13 cellular contexts compared by ENCODE assay signal in genomic region chr4:78799551-78800495, GRCh38. TPM values are rescaled to one million over a fixed set of nuclear protein-coding genes. Genes with fewer than 3 reads are reported as not detected.
A peak's percentile ranks its signal among the peaks of the same experiment; 100 is the strongest.
DNase-seq lines count a peak whose midpoint lies in the region; ATAC-seq and TF ChIP-seq lines count a peak whose summit lies in the region.
"Had no signal": no experiment of that assay in that cellular context is flagged by ENCODE, and none has a peak within 500 bp of the region (broad histone marks: within the 10 kb centered on the region; RNA-seq: fewer than 3 reads in every experiment).

No MANE protein-coding gene starts in this region.

- peaks cover 81% of the 10 kb centered on the region for H3K79me2 ChIP-seq in OCI-LY7 (ENCODE audit: insufficient read depth, low read depth, low read length)

- H3K4me3 Mint-ChIP-seq in activated naive CD8-positive, alpha-beta T cell treated with anti-CD3 and anti-CD28 coated beads, Interleukin-2, amount 50 U/mL, for 24 hours: no peak overlapping the region
- H3K4me3 Mint-ChIP-seq in activated naive CD8-positive, alpha-beta T cell treated with anti-CD3 and anti-CD28 coated beads for 36 hours: no peak overlapping the region
- no peak overlapping the region for H3K4me3 Mint-ChIP-seq in T-helper 2 cell treated with Interferon-gamma antibody and Interleukin-4, amounts not matched to agents 5 μg/mL and 100 μg/mL, for 36 hours
- H3K4me3 Mint-ChIP-seq: natural killer cell treated with Interleukin-12 subunit alpha and Interleukin-12 subunit beta and Interleukin-15 and Interleukin-18, amount 100 ng/mL, for 72 hours; T-cell had no signal

- ATAC-seq in activated naive CD8-positive, alpha-beta T cell treated with anti-CD3 and anti-CD28 coated beads, Interleukin-2, amount 50 U/mL, for 24 hours: peak; percentile 82
- ATAC-seq in HG03039 (IDR thresholded peaks at IDR 0.05; ENCODE audit: unreplicated experiment): peak; percentile 50
- ATAC-seq: natural killer cell treated with Interleukin-12 subunit alpha and Interleukin-12 subunit beta and Interleukin-15 and Interleukin-18, amount 100 ng/mL, for 72 hours; T-cell had no signal

- DNase-seq in activated naive CD8-positive, alpha-beta T cell treated with anti-CD3 and anti-CD28 coated beads, Interleukin-2, amount 50 U/mL, for 24 hours: no peak
- DNase-seq in activated naive CD8-positive, alpha-beta T cell treated with anti-CD3 and anti-CD28 coated beads for 36 hours: no peak
- DNase-seq in OCI-LY7 (ENCODE audit: low spot score): no peak
- no peak for DNase-seq in CD1c-positive myeloid dendritic cell (ENCODE audit: extremely low spot score)
- DNase-seq in T-helper 2 cell treated with Interferon-gamma antibody and Interleukin-4, amounts not matched to agents 5 μg/mL and 100 μg/mL, for 36 hours (ENCODE audit: low spot score): no peak
- DNase-seq in inferior parietal cortex (ENCODE audit: extremely low spot score): no peak
- no peak for DNase-seq in COR-L47 (lab: John Stamatoyannopoulos, UW)
- DNase-seq: NK-92 treated with Interleukin-12 subunit alpha and Interleukin-12 subunit beta, amount 100 ng/mL, for 24 hours; small intestine; T-cell had no signal

- no peak overlapping the region for H3K4me3 ChIP-seq in OCI-LY7 (ENCODE audit: low read depth, low read length, poor library complexity, severe bottlenecking)
- H3K4me3 ChIP-seq: esophagus muscularis mucosa had no signal

- intact Hi-C loops in OCI-LY7 (cut with micrococcal nuclease; ENCODE audit: unreplicated experiment): no loop called here

- no peaks in the 10 kb centered on the region for H3K9me2 ChIP-seq in OCI-LY7 (ENCODE audit: insufficient read depth, low read length)

- no TSS peak for BruUV-seq in OCI-LY7 (replicated peaks; lab: Mats Ljungman, UMichigan)

- CTCF ChIA-PET in OCI-LY7 (lab: Charles Lee; ENCODE audit: unreplicated experiment): no interaction called here

- H3K36me3 ChIP-seq in OCI-LY7 (ENCODE audit: insufficient read depth, low read length): peaks cover 35% of the 10 kb centered on the region
- H3K36me3 ChIP-seq: esophagus muscularis mucosa had no signal

- peaks cover 16% of the 10 kb centered on the region; the same call in 1 of the 2 replicates for H3K9me3 ChIP-seq in OCI-LY7 (ENCODE audit: low read length)
- H3K9me3 ChIP-seq: esophagus muscularis mucosa had no signal

- POLR2A ChIA-PET in OCI-LY7 (lab: Charles Lee): interaction anchor here (0.6 to 4.0 kb wide), 6 partner anchors 11 to 356 kb away, joined by 3 to 37 read pairs (median 5); partner anchors contain the start of gene BMP2K

- no peak overlapping the region for H2AFZ ChIP-seq in OCI-LY7 (ENCODE audit: low read length)

- H3K4me2 ChIP-seq in OCI-LY7 (ENCODE audit: low read length): peak overlapping the region; percentile 45

- no peak overlapping the region for H3K27ac Mint-ChIP-seq in activated naive CD8-positive, alpha-beta T cell treated with anti-CD3 and anti-CD28 coated beads, Interleukin-2, amount 50 U/mL, for 24 hours
- no peak overlapping the region for H3K27ac Mint-ChIP-seq in activated naive CD8-positive, alpha-beta T cell treated with anti-CD3 and anti-CD28 coated beads for 36 hours
- no peak overlapping the region for H3K27ac Mint-ChIP-seq in T-helper 2 cell treated with Interferon-gamma antibody and Interleukin-4, amounts not matched to agents 5 μg/mL and 100 μg/mL, for 36 hours
- H3K27ac Mint-ChIP-seq: natural killer cell treated with Interleukin-12 subunit alpha and Interleukin-12 subunit beta and Interleukin-15 and Interleukin-18, amount 100 ng/mL, for 72 hours; T-cell had no signal

- H3K27ac ChIP-seq in OCI-LY7 (ENCODE audit: low read depth, low read length, poor library complexity, severe bottlenecking): no peak overlapping the region
- H3K27ac ChIP-seq: esophagus muscularis mucosa had no signal

- no peaks in the 10 kb centered on the region for H3K27me3 Mint-ChIP-seq in activated naive CD8-positive, alpha-beta T cell treated with anti-CD3 and anti-CD28 coated beads, Interleukin-2, amount 50 U/mL, for 24 hours
- no peaks in the 10 kb centered on the region for H3K27me3 Mint-ChIP-seq in activated naive CD8-positive, alpha-beta T cell treated with anti-CD3 and anti-CD28 coated beads for 36 hours
- no peaks in the 10 kb centered on the region for H3K27me3 Mint-ChIP-seq in T-helper 2 cell treated with Interferon-gamma antibody and Interleukin-4, amounts not matched to agents 5 μg/mL and 100 μg/mL, for 36 hours (ENCODE audit: low read depth)
- H3K27me3 Mint-ChIP-seq: natural killer cell treated with Interleukin-12 subunit alpha and Interleukin-12 subunit beta and Interleukin-15 and Interleukin-18, amount 100 ng/mL, for 72 hours; T-cell had no signal

- H3K4me1 Mint-ChIP-seq in activated naive CD8-positive, alpha-beta T cell treated with anti-CD3 and anti-CD28 coated beads, Interleukin-2, amount 50 U/mL, for 24 hours: peaks cover 50% of the 10 kb centered on the region
- H3K4me1 Mint-ChIP-seq in activated naive CD8-positive, alpha-beta T cell treated with anti-CD3 and anti-CD28 coated beads for 36 hours: peaks cover 21% of the 10 kb centered on the region
- peaks cover 8% of the 10 kb centered on the region for H3K4me1 Mint-ChIP-seq in T-helper 2 cell treated with Interferon-gamma antibody and Interleukin-4, amounts not matched to agents 5 μg/mL and 100 μg/mL, for 36 hours (ENCODE audit: low read depth)

- TF ChIP-seq CTCF in OCI-LY7 (conservative IDR thresholded peaks at IDR 0.05; ENCODE audit: low read length): no peak

- no peaks in the 10 kb centered on the region for H4K20me1 ChIP-seq in OCI-LY7 (ENCODE audit: insufficient read depth, low read length)

- peaks cover 5% of the 10 kb centered on the region for H3K9me3 Mint-ChIP-seq in activated naive CD8-positive, alpha-beta T cell treated with anti-CD3 and anti-CD28 coated beads, Interleukin-2, amount 50 U/mL, for 24 hours
- H3K9me3 Mint-ChIP-seq in activated naive CD8-positive, alpha-beta T cell treated with anti-CD3 and anti-CD28 coated beads for 36 hours: peaks cover 13% of the 10 kb centered on the region
- H3K9me3 Mint-ChIP-seq in T-helper 2 cell treated with Interferon-gamma antibody and Interleukin-4, amounts not matched to agents 5 μg/mL and 100 μg/mL, for 36 hours: peaks cover 6% of the 10 kb centered on the region

- peaks cover 41% of the 10 kb centered on the region for H3K4me1 ChIP-seq in OCI-LY7 (ENCODE audit: insufficient read depth, low read length, poor library complexity, severe bottlenecking)

- H3K36me3 Mint-ChIP-seq in activated naive CD8-positive, alpha-beta T cell treated with anti-CD3 and anti-CD28 coated beads, Interleukin-2, amount 50 U/mL, for 24 hours (ENCODE audit: low read depth): peaks cover 14% of the 10 kb centered on the region
- H3K36me3 Mint-ChIP-seq in activated naive CD8-positive, alpha-beta T cell treated with anti-CD3 and anti-CD28 coated beads for 36 hours: peaks cover 22% of the 10 kb centered on the region
- H3K36me3 Mint-ChIP-seq in T-helper 2 cell treated with Interferon-gamma antibody and Interleukin-4, amounts not matched to agents 5 μg/mL and 100 μg/mL, for 36 hours (ENCODE audit: low read depth): peaks cover 12% of the 10 kb centered on the region

RNA-seq across cellular contexts. Expression of gene BMP2K, which starts 23.7 kb away (rescaled TPM):
- 10 to 100 TPM; 18.1 to 19.3 TPM for total RNA-seq in activated naive CD8-positive, alpha-beta T cell treated with anti-CD3 and anti-CD28 coated beads for 36 hours
- total RNA-seq in OCI-LY7 (2014; rRNA removed; shearing (Covaris generic)): 26.1 and 43.4 TPM in 2 replicates
- 61.1 and 66.1 TPM in 2 replicates for total RNA-seq in OCI-LY7 (2022)
